ENCODE assay signal across 12 cellular contexts in genomic region chr3:33179132-33179531, GRCh38. TPM values are rescaled to one million over a fixed set of nuclear protein-coding genes. Genes with fewer than 3 reads are reported as not detected.
"Had no signal": no experiment of that assay in that cellular context is flagged by ENCODE, and none has a peak within 500 bp of the region (broad histone marks: within the 10 kb centered on the region; RNA-seq: fewer than 3 reads in every experiment).

No MANE protein-coding gene starts in this region.

- ATAC-seq: GM23338, HCT116 had no signal

- H3K27ac ChIP-seq: GM23248 had no signal

- H3K4me2 ChIP-seq: GM23338 had no signal

- H3K36me3 ChIP-seq: HAP-1 had no signal

- DNase-seq: GM23248, GOT3, H7, H9, HCEC 1CT, HFFc6 had no signal

- H3K9ac ChIP-seq: GM23248 had no signal

- H3K4me1 ChIP-seq: HAP-1 had no signal

- H3K9me3 Mint-ChIP-seq: GM23338, HFFc6 had no signal

- FAIRE-seq: H1, H54 had no signal

- H3K4me3 ChIP-seq: GM23248, GM23338, HAP-1 had no signal

- H3K27ac Mint-ChIP-seq: GM23338, H9, HFFc6 had no signal

- H3K4me1 Mint-ChIP-seq: GM23338, H9 had no signal

- H2AFZ ChIP-seq: GM23248, GM23338 had no signal

- H3K4me3 Mint-ChIP-seq: GM23338, H9, HFFc6 had no signal

RNA-seq across cellular contexts. Expression of gene SUSD5, which starts 39.5 kb away (rescaled TPM):
- total RNA-seq: H4 had no signal
